In genomic region chr3:63344676-63345075, GRCh38 we compare ENCODE assay signal across 25 cellular contexts.
DNase-seq lines count a peak whose midpoint lies in the region; ATAC-seq and TF ChIP-seq lines count a peak whose summit lies in the region.
"Had no signal": no experiment of that assay in that cellular context is flagged by ENCODE, and none has a peak within 500 bp of the region (broad histone marks: within the 10 kb centered on the region; RNA-seq: fewer than 3 reads in every experiment).

No MANE protein-coding gene starts in this region.

- no peaks in the 10 kb centered on the region for H3K27me3 ChIP-seq in BLaER1 treated with 17β-estradiol and CSF1 and Interleukin-3, amounts not matched to agents 10 nM and 100 nM
- H3K27me3 ChIP-seq: ascending aorta, hepatocyte, thyroid gland had no signal

- peak overlapping the region in 9 of 11 experiments; percentile 57 to 87 (median 81); a peak in 17 of 22 replicates for H3K27ac ChIP-seq in BLaER1 treated with 17β-estradiol and CSF1 and Interleukin-3, amounts not matched to agents 10 nM and 100 nM
- H3K27ac ChIP-seq: ascending aorta, spleen, thyroid gland had no signal

- H3K4me1 ChIP-seq in BLaER1 treated with 17β-estradiol and CSF1 and Interleukin-3, amounts not matched to agents 10 nM and 100 nM: peaks cover 16 to 32% (median 28%) of the 10 kb centered on the region in 10 experiments
- H3K4me1 ChIP-seq: ascending aorta, Caco-2, thyroid gland had no signal

- H3K27me3 Mint-ChIP-seq in brain: no peaks in the 10 kb centered on the region
- peaks cover 7% of the 10 kb centered on the region for H3K27me3 Mint-ChIP-seq in nephron (ENCODE audit: low read depth)

- H3K4me1 Mint-ChIP-seq in brain (peaks cover 44% of the 10 kb centered on the region), nephron (peaks cover 22% of the 10 kb centered on the region)
- H3K4me1 Mint-ChIP-seq: central memory CD8-positive, alpha-beta T cell; T-helper 17 cell had no signal

- H3K4me3 ChIP-seq in BLaER1 treated with 17β-estradiol and CSF1 and Interleukin-3, amounts not matched to agents 10 nM and 100 nM: no peak overlapping the region
- H3K4me3 ChIP-seq: ascending aorta, hepatocyte, spleen, thyroid gland had no signal

- ATAC-seq in HG03196 (IDR thresholded peaks at IDR 0.05; ENCODE audit: unreplicated experiment) (no peak), GM18520 (IDR thresholded peaks at IDR 0.05; ENCODE audit: unreplicated experiment) (no peak)
- ATAC-seq: stimulated activated naive CD8-positive, alpha-beta T cell treated with anti-CD3 and anti-CD28 coated beads, Interleukin-15, Interleukin-2, amounts not matched to agents 100 U/mL and 50 U/mL, for 24 hours; T-helper 17 cell had no signal

- no peaks in the 10 kb centered on the region for H3K36me3 ChIP-seq in BLaER1 treated with 17β-estradiol and CSF1 and Interleukin-3, amounts not matched to agents 10 nM and 100 nM
- H3K36me3 ChIP-seq: ascending aorta, spleen, thyroid gland had no signal

- H3K9me3 Mint-ChIP-seq in brain: peaks cover 0 to 13% (median 5%) of the 10 kb centered on the region in 5 experiments
- H3K9me3 Mint-ChIP-seq in nephron: no peaks in the 10 kb centered on the region

- H4K20me1 ChIP-seq in BLaER1 treated with 17β-estradiol and CSF1 and Interleukin-3, amounts not matched to agents 10 nM and 100 nM: no peaks in the 10 kb centered on the region

- H3K27ac Mint-ChIP-seq in brain (peak overlapping the region; percentile 46 to 95 (median 73)), nephron (peak overlapping the region; percentile 24 to 73 (median 28))
- H3K27ac Mint-ChIP-seq: activated naive CD4-positive, alpha-beta T cell treated with anti-CD3 and anti-CD28 coated beads, Interleukin-2, amount 50 U/mL, for 72 hours; T-helper 17 cell had no signal

- DNase-seq in NCI-H1092 (lab: John Stamatoyannopoulos, UW): peak; percentile 16
- no peak for DNase-seq in GM19240 (ENCODE audit: insufficient read length, low spot score)
- no peak for DNase-seq in anterior cingulate cortex (lab: John Stamatoyannopoulos, UW)
- DNase-seq: activated CD4-positive, alpha-beta T cell treated with anti-CD3 and anti-CD28 coated beads, Interleukin-2, amount 50 U/mL, for 1 hour; Caco-2; EL; foreskin melanocyte; KBM-7; MM.1S; NCI-H2029 treated with DMSO at 0.1 percent for 48 hours; NCI-H510A treated with DMSO at 0.1 percent for 48 hours; spleen; stimulated activated CD4-positive, alpha-beta T cell treated with anti-CD3 and anti-CD28 coated beads, Interleukin-4, amount 100 ng/mL, for 24 hours; stimulated activated naive CD8-positive, alpha-beta T cell treated with anti-CD3 and anti-CD28 coated beads, Interleukin-15, Interleukin-2, amounts not matched to agents 100 U/mL and 50 U/mL, for 24 hours; T-helper 17 cell; thyroid gland had no signal

- H3K4me3 Mint-ChIP-seq in brain (peak overlapping the region; percentile 4 to 50 (median 24)), nephron (no peak overlapping the region)
- H3K4me3 Mint-ChIP-seq: central memory CD8-positive, alpha-beta T cell; T-helper 17 cell had no signal

- H3K36me3 Mint-ChIP-seq in brain (no peaks in the 10 kb centered on the region), nephron (ENCODE audit: low read depth) (no peaks in the 10 kb centered on the region)
- H3K36me3 Mint-ChIP-seq: activated naive CD4-positive, alpha-beta T cell treated with anti-CD3 and anti-CD28 coated beads, Interleukin-2, amount 50 U/mL, for 72 hours had no signal

- H3K4me2 ChIP-seq in BLaER1 treated with 17β-estradiol and CSF1 and Interleukin-3, amounts not matched to agents 10 nM and 100 nM: peak overlapping the region; percentile 67 to 85 (median 74)

- H3K9ac ChIP-seq in BLaER1 treated with 17β-estradiol and CSF1 and Interleukin-3, amounts not matched to agents 10 nM and 100 nM: peak overlapping the region in 4 of 11 experiments; percentile 24 to 55 (median 46); a peak in 4 of 22 replicates

- TF ChIP-seq CTCF in brain (conservative IDR thresholded peaks at IDR 0.05): no peak
- TF ChIP-seq CTCF in nephron (IDR thresholded peaks at IDR 0.05; ENCODE audit: unreplicated experiment in 3 of 3): no peak

- H3K9me3 ChIP-seq in BLaER1 treated with 17β-estradiol and CSF1 and Interleukin-3, amounts not matched to agents 10 nM and 100 nM (replicated peaks in 1 of 11): peaks cover 0 to 9% (median 0%) of the 10 kb centered on the region in 11 experiments; a peak in 2 of 22 replicates
- H3K9me3 ChIP-seq: ascending aorta, Caco-2, spleen, thyroid gland had no signal

Comparison
In these comparisons a context has a peak if more than half of its experiments do, and no peak if none do; other contexts are left out.
1. H3K4me3 Mint-ChIP-seq: peak in brain (5 of 5); none in nephron (0 of 3).